Comparison of ENCODE assay signal across 28 cellular contexts in genomic region chrX:155956649-155957048, GRCh38. TPM values are rescaled to one million over a fixed set of nuclear protein-coding genes. Genes with fewer than 3 reads are reported as not detected.
"Had no signal": no experiment of that assay in that cellular context is flagged by ENCODE, and none has a peak within 500 bp of the region (broad histone marks: within the 10 kb centered on the region; RNA-seq: fewer than 3 reads in every experiment).

No MANE protein-coding gene starts in this region.

- H3K36me3 ChIP-seq: breast epithelium, esophagus muscularis mucosa, ovary, prostate gland, sigmoid colon, transverse colon had no signal

- DNase-seq: activated CD4-positive, alpha-beta T cell treated with anti-CD3 and anti-CD28 coated beads for 36 hours; activated CD4-positive, CD25-positive, alpha-beta regulatory T cell; activated CD8-positive, alpha-beta memory T cell treated with anti-CD3 and anti-CD28 coated beads, Interleukin-2, amount 10 ng/mL, durations not matched to agents 7 days and 5 days; activated CD8-positive, alpha-beta T cell treated with anti-CD3 and anti-CD28 coated beads, Interleukin-2, amount 10 ng/mL, durations not matched to agents 7 days and 5 days; activated naive CD8-positive, alpha-beta T cell treated with anti-CD3 and anti-CD28 coated beads, Interleukin-2, amount 50 U/mL, for 24 hours; activated T-cell treated with anti-CD3 and anti-CD28 coated beads, Interleukin-2, amount 50 U/mL, for 48 hours; central memory CD4-positive, alpha-beta T cell; glutamatergic neuron; islet precursor cell; left ventricle myocardium superior; naive thymus-derived CD4-positive, alpha-beta T cell; retina; sigmoid colon; small intestine; stimulated activated CD4-positive, alpha-beta T cell treated with anti-CD3 and anti-CD28 coated beads, Interleukin-2, amount 100 ng/mL, for 24 hours; stimulated activated naive B cell treated with anti-CD40 and anti-IgM and Interleukin-4, amounts not matched to agents 10 μg/mL and 1 μg/mL and 100 μg/mL, for 72 hours; transverse colon had no signal

- H3K27ac ChIP-seq: breast epithelium, esophagus muscularis mucosa, ovary, prostate gland, sigmoid colon, transverse colon had no signal

- H3K36me3 Mint-ChIP-seq: activated CD8-positive, alpha-beta memory T cell treated with anti-CD3 and anti-CD28 coated beads, Interleukin-2, amount 10 ng/mL, durations not matched to agents 7 days and 5 days; activated naive CD4-positive, alpha-beta T cell treated with anti-CD3 and anti-CD28 coated beads, Interleukin-2, amount 50 U/mL, for 24 hours had no signal

- H3K9me3 Mint-ChIP-seq: dendritic cell treated with granulocyte-macrophage colony-stimulating factor and Interleukin-4, amounts not matched to agents 40 ng/mL and 50 ng/mL, for 4 days had no signal

- H3K4me3 Mint-ChIP-seq: activated CD4-positive, alpha-beta T cell treated with anti-CD3 and anti-CD28 coated beads for 36 hours; activated CD8-positive, alpha-beta memory T cell treated with anti-CD3 and anti-CD28 coated beads, Interleukin-2, amount 10 ng/mL, durations not matched to agents 7 days and 5 days; activated CD8-positive, alpha-beta T cell treated with anti-CD3 and anti-CD28 coated beads, Interleukin-2, amount 10 ng/mL, durations not matched to agents 7 days and 5 days; activated naive CD4-positive, alpha-beta T cell treated with anti-CD3 and anti-CD28 coated beads, Interleukin-2, amount 50 U/mL, for 24 hours; activated naive CD8-positive, alpha-beta T cell treated with anti-CD3 and anti-CD28 coated beads, Interleukin-2, amount 50 U/mL, for 24 hours; dendritic cell treated with granulocyte-macrophage colony-stimulating factor and Interleukin-4, amounts not matched to agents 40 ng/mL and 50 ng/mL, for 4 days; naive thymus-derived CD4-positive, alpha-beta T cell; stimulated activated naive B cell treated with anti-CD40 and anti-IgM and Interleukin-4, amounts not matched to agents 10 μg/mL and 1 μg/mL and 100 μg/mL, for 72 hours; T-helper 2 cell treated with Interferon-gamma antibody and Interleukin-4, amounts not matched to agents 5 μg/mL and 100 μg/mL, for 36 hours had no signal

- H3K9me3 ChIP-seq: breast epithelium, esophagus muscularis mucosa, ovary, prostate gland, sigmoid colon, transverse colon had no signal

- H3K4me3 ChIP-seq: breast epithelium, esophagus muscularis mucosa, ovary, prostate gland, sigmoid colon, transverse colon had no signal

- H3K4me1 Mint-ChIP-seq: activated CD4-positive, alpha-beta T cell treated with anti-CD3 and anti-CD28 coated beads for 36 hours; activated CD8-positive, alpha-beta memory T cell treated with anti-CD3 and anti-CD28 coated beads, Interleukin-2, amount 10 ng/mL, durations not matched to agents 7 days and 5 days; activated naive CD4-positive, alpha-beta T cell treated with anti-CD3 and anti-CD28 coated beads, Interleukin-2, amount 50 U/mL, for 24 hours; activated naive CD8-positive, alpha-beta T cell treated with anti-CD3 and anti-CD28 coated beads, Interleukin-2, amount 50 U/mL, for 24 hours; naive thymus-derived CD4-positive, alpha-beta T cell; stimulated activated naive B cell treated with anti-CD40 and anti-IgM and Interleukin-4, amounts not matched to agents 10 μg/mL and 1 μg/mL and 100 μg/mL, for 72 hours had no signal

- ATAC-seq: activated CD4-positive, alpha-beta T cell treated with anti-CD3 and anti-CD28 coated beads for 36 hours; activated CD8-positive, alpha-beta memory T cell treated with anti-CD3 and anti-CD28 coated beads, Interleukin-2, amount 10 ng/mL, durations not matched to agents 7 days and 5 days; activated CD8-positive, alpha-beta T cell treated with anti-CD3 and anti-CD28 coated beads, Interleukin-2, amount 10 ng/mL, durations not matched to agents 7 days and 5 days; activated naive CD8-positive, alpha-beta T cell treated with anti-CD3 and anti-CD28 coated beads, Interleukin-2, amount 50 U/mL, for 24 hours; left ventricle myocardium superior; naive thymus-derived CD4-positive, alpha-beta T cell; stimulated activated naive B cell treated with anti-CD40 and anti-IgM and Interleukin-4, amounts not matched to agents 10 μg/mL and 1 μg/mL and 100 μg/mL, for 72 hours had no signal

- H3K27ac Mint-ChIP-seq: activated CD4-positive, alpha-beta T cell treated with anti-CD3 and anti-CD28 coated beads for 36 hours; activated CD8-positive, alpha-beta memory T cell treated with anti-CD3 and anti-CD28 coated beads, Interleukin-2, amount 10 ng/mL, durations not matched to agents 7 days and 5 days; activated CD8-positive, alpha-beta T cell treated with anti-CD3 and anti-CD28 coated beads, Interleukin-2, amount 10 ng/mL, durations not matched to agents 7 days and 5 days; activated naive CD4-positive, alpha-beta T cell treated with anti-CD3 and anti-CD28 coated beads, Interleukin-2, amount 50 U/mL, for 24 hours; activated naive CD8-positive, alpha-beta T cell treated with anti-CD3 and anti-CD28 coated beads, Interleukin-2, amount 50 U/mL, for 24 hours; activated T-helper 2 cell treated with anti-CD3 and anti-CD28 coated beads, Interferon-gamma antibody, Interleukin-2, Interleukin-4, amounts not matched to agents 10 μg/mL and 5 μg/mL and 100 μg/mL, durations not matched to agents 14 hours and 24 hours and 36 hours; dendritic cell treated with granulocyte-macrophage colony-stimulating factor and Interleukin-4, amounts not matched to agents 40 ng/mL and 50 ng/mL, for 4 days; naive thymus-derived CD4-positive, alpha-beta T cell; stimulated activated naive B cell treated with anti-CD40 and anti-IgM and Interleukin-4, amounts not matched to agents 10 μg/mL and 1 μg/mL and 100 μg/mL, for 72 hours; T-helper 2 cell treated with Interferon-gamma antibody and Interleukin-4, amounts not matched to agents 5 μg/mL and 100 μg/mL, for 36 hours had no signal

- H3K4me1 ChIP-seq: breast epithelium, prostate gland, sigmoid colon, transverse colon had no signal

- H3K27me3 Mint-ChIP-seq: activated CD4-positive, alpha-beta T cell treated with anti-CD3 and anti-CD28 coated beads for 36 hours; dendritic cell treated with granulocyte-macrophage colony-stimulating factor and Interleukin-4, amounts not matched to agents 40 ng/mL and 50 ng/mL, for 4 days; stimulated activated naive B cell treated with anti-CD40 and anti-IgM and Interleukin-4, amounts not matched to agents 10 μg/mL and 1 μg/mL and 100 μg/mL, for 72 hours had no signal

- H3K27me3 ChIP-seq: breast epithelium, esophagus muscularis mucosa, ovary, sigmoid colon, transverse colon had no signal

RNA-seq across cellular contexts. Expression of gene IL9R, which starts 40.8 kb away (rescaled TPM):
- total RNA-seq: frontal cortex, left ventricle myocardium superior, lung microvascular endothelial cell had no signal
- polyA plus RNA-seq: neural cell had no signal
